Comparison of ENCODE assay signal across 1 cellular context in the genomic region with DNA sequence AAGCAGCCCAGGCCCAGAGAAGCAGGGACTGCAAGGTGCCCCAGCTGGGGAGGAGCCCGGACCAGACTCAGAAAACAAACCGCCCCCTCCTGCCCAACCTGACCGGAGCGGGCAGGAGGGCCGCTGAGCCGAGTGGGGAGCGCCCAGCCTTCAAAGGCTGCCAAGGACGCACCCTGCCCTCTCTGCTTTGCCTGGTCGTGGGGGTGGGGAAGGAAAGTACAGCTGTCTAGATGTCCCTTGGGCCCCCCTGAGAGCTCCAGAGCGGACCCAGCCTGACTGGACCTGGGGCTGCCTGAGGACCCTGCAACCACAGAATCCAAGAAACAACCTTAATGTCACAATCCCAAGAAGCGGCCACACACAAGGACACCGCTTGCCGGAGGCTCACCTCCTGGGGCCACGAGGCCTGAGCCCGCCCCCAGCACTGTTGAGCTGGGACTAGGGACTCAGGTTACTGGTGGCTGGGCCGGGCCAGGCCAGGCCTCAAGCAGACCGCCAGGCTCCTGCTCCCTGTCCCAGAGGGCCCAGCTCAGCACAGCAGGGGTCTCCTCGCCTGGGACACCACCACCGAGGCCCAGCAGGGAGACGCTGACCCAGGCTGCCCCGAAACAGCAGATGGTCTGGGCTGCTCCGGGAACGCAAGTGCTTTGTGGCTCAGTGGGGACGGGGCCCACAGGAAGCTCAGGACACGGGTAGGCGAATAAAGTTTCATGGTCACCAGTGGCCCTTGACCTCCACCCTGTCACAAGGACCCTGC.
TF ChIP-seq lines count a peak whose summit lies in the region.

No MANE protein-coding gene starts in this region.

TF ChIP-seq in HepG2, 621 proteins besides CTCF, POLR2A, EP300 and RAD21 (continued from another document and continues in another):
- no peak for TF ChIP-seq ZNF280D (CRISPR knock-in tag; IDR thresholded peaks at IDR 0.05)
- peak; percentile 92 for TF ChIP-seq HNRNPL (IDR thresholded peaks at IDR 0.05; ENCODE audit: low read depth, low read length)
- TF ChIP-seq, protein P1, sequence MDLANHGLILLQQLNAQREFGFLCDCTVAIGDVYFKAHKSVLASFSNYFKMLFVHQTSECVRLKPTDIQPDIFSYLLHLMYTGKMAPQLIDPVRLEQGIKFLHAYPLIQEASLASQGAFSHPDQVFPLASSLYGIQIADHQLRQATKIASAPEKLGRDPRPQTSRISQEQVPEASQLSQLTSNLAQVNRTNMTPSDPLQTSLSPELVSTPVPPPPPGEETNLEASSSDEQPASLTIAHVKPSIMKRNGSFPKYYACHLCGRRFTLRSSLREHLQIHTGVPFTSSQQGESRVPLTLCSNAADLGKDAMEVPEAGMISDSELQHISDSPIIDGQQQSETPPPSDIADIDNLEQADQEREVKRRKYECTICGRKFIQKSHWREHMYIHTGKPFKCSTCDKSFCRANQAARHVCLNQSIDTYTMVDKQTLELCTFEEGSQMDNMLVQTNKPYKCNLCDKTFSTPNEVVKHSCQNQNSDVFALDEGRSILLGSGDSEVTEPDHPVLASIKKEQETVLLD (CRISPR knock-in tag; IDR thresholded peaks at IDR 0.05; ENCODE audit: low read depth): no peak
- TF ChIP-seq HOXA9 (CRISPR knock-in tag; IDR thresholded peaks at IDR 0.05; ENCODE audit: borderline replicate concordance): no peak
- TF ChIP-seq MAX (IDR thresholded peaks at IDR 0.05): peak; percentile 63
- TF ChIP-seq CREB3 (CRISPR knock-in tag; IDR thresholded peaks at IDR 0.05): no peak
- TF ChIP-seq NCOA2 (CRISPR knock-in tag; IDR thresholded peaks at IDR 0.05): peak; percentile 47; the same call in 1 of the 2 replicates
- peak; percentile 64; the same call in 1 of the 2 replicates for TF ChIP-seq ZNF788 (CRISPR knock-in tag; IDR thresholded peaks at IDR 0.05; ENCODE audit: borderline replicate concordance)
- TF ChIP-seq ZBTB4 (CRISPR knock-in tag; IDR thresholded peaks at IDR 0.05; ENCODE audit: borderline replicate concordance): 0 out of 2 replicates have a peak, but pooled peaks have one; percentile 29
- TF ChIP-seq HIVEP1 (CRISPR knock-in tag; IDR thresholded peaks at IDR 0.05): no peak
- TF ChIP-seq NAIF1 (CRISPR knock-in tag; IDR thresholded peaks at IDR 0.05; ENCODE audit: borderline replicate concordance): no peak
- peak; percentile 11; the same call in 1 of the 2 replicates for TF ChIP-seq SALL1 (CRISPR knock-in tag; IDR thresholded peaks at IDR 0.05)
- peak; percentile 87 for TF ChIP-seq SAP130 (CRISPR knock-in tag; IDR thresholded peaks at IDR 0.05; ENCODE audit: low read depth)
- TF ChIP-seq FOXK1 (CRISPR knock-in tag; IDR thresholded peaks at IDR 0.05; ENCODE audit: borderline replicate concordance, low read depth): no peak
- TF ChIP-seq, protein P2, sequence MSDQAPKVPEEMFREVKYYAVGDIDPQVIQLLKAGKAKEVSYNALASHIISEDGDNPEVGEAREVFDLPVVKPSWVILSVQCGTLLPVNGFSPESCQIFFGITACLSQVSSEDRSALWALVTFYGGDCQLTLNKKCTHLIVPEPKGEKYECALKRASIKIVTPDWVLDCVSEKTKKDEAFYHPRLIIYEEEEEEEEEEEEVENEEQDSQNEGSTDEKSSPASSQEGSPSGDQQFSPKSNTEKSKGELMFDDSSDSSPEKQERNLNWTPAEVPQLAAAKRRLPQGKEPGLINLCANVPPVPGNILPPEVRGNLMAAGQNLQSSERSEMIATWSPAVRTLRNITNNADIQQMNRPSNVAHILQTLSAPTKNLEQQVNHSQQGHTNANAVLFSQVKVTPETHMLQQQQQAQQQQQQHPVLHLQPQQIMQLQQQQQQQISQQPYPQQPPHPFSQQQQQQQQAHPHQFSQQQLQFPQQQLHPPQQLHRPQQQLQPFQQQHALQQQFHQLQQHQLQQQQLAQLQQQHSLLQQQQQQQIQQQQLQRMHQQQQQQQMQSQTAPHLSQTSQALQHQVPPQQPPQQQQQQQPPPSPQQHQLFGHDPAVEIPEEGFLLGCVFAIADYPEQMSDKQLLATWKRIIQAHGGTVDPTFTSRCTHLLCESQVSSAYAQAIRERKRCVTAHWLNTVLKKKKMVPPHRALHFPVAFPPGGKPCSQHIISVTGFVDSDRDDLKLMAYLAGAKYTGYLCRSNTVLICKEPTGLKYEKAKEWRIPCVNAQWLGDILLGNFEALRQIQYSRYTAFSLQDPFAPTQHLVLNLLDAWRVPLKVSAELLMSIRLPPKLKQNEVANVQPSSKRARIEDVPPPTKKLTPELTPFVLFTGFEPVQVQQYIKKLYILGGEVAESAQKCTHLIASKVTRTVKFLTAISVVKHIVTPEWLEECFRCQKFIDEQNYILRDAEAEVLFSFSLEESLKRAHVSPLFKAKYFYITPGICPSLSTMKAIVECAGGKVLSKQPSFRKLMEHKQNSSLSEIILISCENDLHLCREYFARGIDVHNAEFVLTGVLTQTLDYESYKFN (CRISPR knock-in tag; conservative IDR thresholded peaks at IDR 0.05): peak; percentile 53
- peak; percentile 74; the same call in 1 of the 2 replicates for TF ChIP-seq ZNF446 (CRISPR knock-in tag; IDR thresholded peaks at IDR 0.05)
- TF ChIP-seq BRCA1 (CRISPR knock-in tag; IDR thresholded peaks at IDR 0.05): no peak
- no peak for TF ChIP-seq NKX3-1 (CRISPR knock-in tag; IDR thresholded peaks at IDR 0.05)
- no peak for TF ChIP-seq CREM (IDR thresholded peaks at IDR 0.05)
- no peak for TF ChIP-seq CREM (CRISPR knock-in tag; IDR thresholded peaks at IDR 0.05)
- peak; percentile 58 for TF ChIP-seq KDM5B (CRISPR knock-in tag; IDR thresholded peaks at IDR 0.05; ENCODE audit: borderline replicate concordance)
- no peak for TF ChIP-seq ZKSCAN1 (IDR thresholded peaks at IDR 0.05; ENCODE audit: low read length)
- TF ChIP-seq POLR2G (IDR thresholded peaks at IDR 0.05; ENCODE audit: low read depth, low read length): peak; percentile 67
- TF ChIP-seq, protein P3, sequence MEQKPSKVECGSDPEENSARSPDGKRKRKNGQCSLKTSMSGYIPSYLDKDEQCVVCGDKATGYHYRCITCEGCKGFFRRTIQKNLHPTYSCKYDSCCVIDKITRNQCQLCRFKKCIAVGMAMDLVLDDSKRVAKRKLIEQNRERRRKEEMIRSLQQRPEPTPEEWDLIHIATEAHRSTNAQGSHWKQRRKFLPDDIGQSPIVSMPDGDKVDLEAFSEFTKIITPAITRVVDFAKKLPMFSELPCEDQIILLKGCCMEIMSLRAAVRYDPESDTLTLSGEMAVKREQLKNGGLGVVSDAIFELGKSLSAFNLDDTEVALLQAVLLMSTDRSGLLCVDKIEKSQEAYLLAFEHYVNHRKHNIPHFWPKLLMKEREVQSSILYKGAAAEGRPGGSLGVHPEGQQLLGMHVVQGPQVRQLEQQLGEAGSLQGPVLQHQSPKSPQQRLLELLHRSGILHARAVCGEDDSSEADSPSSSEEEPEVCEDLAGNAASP (CRISPR knock-in tag; IDR thresholded peaks at IDR 0.05; ENCODE audit: borderline replicate concordance): no peak; the same call in 1 of the 2 replicates
- no peak for TF ChIP-seq ZBTB40 (IDR thresholded peaks at IDR 0.05)
- peak; percentile 74; the same call in 1 of the 2 replicates for TF ChIP-seq ZBTB40 (CRISPR knock-in tag; IDR thresholded peaks at IDR 0.05)
- TF ChIP-seq ZNF577 (CRISPR knock-in tag; IDR thresholded peaks at IDR 0.05; ENCODE audit: borderline replicate concordance, low read depth): no peak
